In genomic region chr16:74862743-74863244, GRCh38 we compare ENCODE assay signal across 9 cellular contexts.
DNase-seq lines count a peak whose midpoint lies in the region; ATAC-seq, FAIRE-seq and TF ChIP-seq lines count a peak whose summit lies in the region.
"Had no signal": no experiment of that assay in that cellular context is flagged by ENCODE, and none has a peak within 500 bp of the region (broad histone marks: within the 10 kb centered on the region; RNA-seq: fewer than 3 reads in every experiment).

No MANE protein-coding gene starts in this region.

- H3K9me3 Mint-ChIP-seq in activated T-helper 1 cell treated with anti-CD3 and anti-CD28 coated beads, Interleukin-12 subunit alpha, Interleukin-12 subunit beta, Interleukin-2, Interleukin-4 antibody, amounts not matched to agents 30 ng/mL and 10 ng/mL and 1 ng/mL, durations not matched to agents 14 hours and 24 hours and 36 hours, result no peaks in the 10 kb centered on the region

- no peak overlapping the region for H2AFZ ChIP-seq in fibroblast of lung (ENCODE audit: low read length)

- 15 to 17% methylated on average over 10 of the region's 10 CpGs for WGBS in pancreas, 2 donors

- no peak overlapping the region for H3K9ac ChIP-seq in fibroblast of lung (ENCODE audit: insufficient read depth, low read length)
- H3K9ac ChIP-seq: BLaER1 had no signal

- no peak overlapping the region for H3K4me2 ChIP-seq in fibroblast of lung (ENCODE audit: extremely low read depth, insufficient read depth, low read length)
- H3K4me2 ChIP-seq: BLaER1 had no signal

- H3K4me3 ChIP-seq in fibroblast of lung (replicated peaks in 1 of 4; ENCODE audit: control extremely low read depth in 1 of 4, insufficient read depth in 1 of 4, low read depth in 3 of 4, low read length in 4 of 4) (no peak overlapping the region), pancreas (no peak overlapping the region)
- H3K4me3 ChIP-seq: BLaER1 had no signal

- in situ Hi-C loops in SK-MEL-5 (cut with HindIII; ENCODE audit: low pct_unique_long_range_greater_than_20kb, low sequenced_read_pairs), result no loop called here

- no peak overlapping the region for H3K4me3 Mint-ChIP-seq in activated T-helper 1 cell treated with anti-CD3 and anti-CD28 coated beads, Interleukin-12 subunit alpha, Interleukin-12 subunit beta, Interleukin-2, Interleukin-4 antibody, amounts not matched to agents 30 ng/mL and 10 ng/mL and 1 ng/mL, durations not matched to agents 14 hours and 24 hours and 36 hours

- no peaks in the 10 kb centered on the region for H3K79me2 ChIP-seq in fibroblast of lung (ENCODE audit: control insufficient read depth, insufficient read depth, low read length)

- DNase-seq in NCI-H524 (lab: John Stamatoyannopoulos, UW) (peak; percentile 5 to 66), NCI-H524 treated with DMSO at 0.1 percent for 48 hours (lab: John Stamatoyannopoulos, UW) (no peak), GM19239 (ENCODE audit: insufficient read length, low spot score) (peak; percentile 53), LoVo (ENCODE audit: low spot score) (peak; percentile 65), SK-MEL-5 (ENCODE audit: low read depth, low spot score) (peak; percentile 69), fibroblast of lung (ENCODE audit: low read depth in 2 of 2) (peak; percentile 25 to 59), pancreas (peak in 1 of 6 donors; percentile 24)
- no peak for DNase-seq in activated T-helper 1 cell treated with anti-CD3 and anti-CD28 coated beads, Interleukin-12 subunit alpha, Interleukin-12 subunit beta, Interleukin-2, Interleukin-4 antibody, amounts not matched to agents 30 ng/mL and 10 ng/mL and 1 ng/mL, durations not matched to agents 14 hours and 24 hours and 36 hours (ENCODE audit: low spot score)

- H3K4me1 Mint-ChIP-seq in activated T-helper 1 cell treated with anti-CD3 and anti-CD28 coated beads, Interleukin-12 subunit alpha, Interleukin-12 subunit beta, Interleukin-2, Interleukin-4 antibody, amounts not matched to agents 30 ng/mL and 10 ng/mL and 1 ng/mL, durations not matched to agents 14 hours and 24 hours and 36 hours (ENCODE audit: low read depth), result peaks cover 4% of the 10 kb centered on the region

- H3K4me1 ChIP-seq in fibroblast of lung (ENCODE audit: control insufficient read depth, extremely low read depth, insufficient read depth, low read length), result no peaks in the 10 kb centered on the region
- no peaks in the 10 kb centered on the region for H3K4me1 ChIP-seq in pancreas

- no peak overlapping the region for H3K27ac Mint-ChIP-seq in activated T-helper 1 cell treated with anti-CD3 and anti-CD28 coated beads, Interleukin-12 subunit alpha, Interleukin-12 subunit beta, Interleukin-2, Interleukin-4 antibody, amounts not matched to agents 30 ng/mL and 10 ng/mL and 1 ng/mL, durations not matched to agents 14 hours and 24 hours and 36 hours

- FAIRE-seq in GM19239 (lab: Jason Lieb, UNC) (peak; percentile 83), pancreas (lab: Jason Lieb, UNC) (no peak)

- no peaks in the 10 kb centered on the region for H3K9me3 ChIP-seq in fibroblast of lung (ENCODE audit: control insufficient read depth, insufficient read depth, low read depth, low read length)
- H3K9me3 ChIP-seq in pancreas, result no peaks in the 10 kb centered on the region
- H3K9me3 ChIP-seq: BLaER1 had no signal

- intact Hi-C loops in pancreas (cut with DNase I), result loop anchor here in 2 of 3 donors (5.0 to 10.0 kb wide), 3 partner anchors 148 to 252 kb away; partner anchors contain the start of gene LDHD (in 1 of the 2)
- intact Hi-C loops in activated T-helper 1 cell treated with anti-CD3 and anti-CD28 coated beads, Interleukin-12 subunit alpha, Interleukin-12 subunit beta, Interleukin-2, Interleukin-4 antibody, amounts not matched to agents 30 ng/mL and 10 ng/mL and 1 ng/mL, durations not matched to agents 14 hours and 24 hours and 36 hours (cut with micrococcal nuclease), result loop anchor here (1.0 kb wide), 2 partner anchors 49 to 153 kb away; no protein-coding TSS in a partner anchor

- no peaks in the 10 kb centered on the region for H3K36me3 Mint-ChIP-seq in activated T-helper 1 cell treated with anti-CD3 and anti-CD28 coated beads, Interleukin-12 subunit alpha, Interleukin-12 subunit beta, Interleukin-2, Interleukin-4 antibody, amounts not matched to agents 30 ng/mL and 10 ng/mL and 1 ng/mL, durations not matched to agents 14 hours and 24 hours and 36 hours (ENCODE audit: low read depth)

- peak; percentile 60 to 81 (median 76) for ATAC-seq in pancreas

- no peaks in the 10 kb centered on the region for H4K20me1 ChIP-seq in fibroblast of lung (ENCODE audit: control insufficient read depth, extremely low read depth, insufficient read depth, low read length)
- H4K20me1 ChIP-seq: BLaER1 had no signal

- TF ChIP-seq CTCF in fibroblast of lung (conservative IDR thresholded peaks at IDR 0.05 in 1 of 2, IDR thresholded peaks at IDR 0.05 in 1 of 2; ENCODE audit: low read depth in 1 of 2, low read length in 2 of 2) (peak; percentile 68 to 70), pancreas (IDR thresholded peaks at IDR 0.05) (peak; percentile 41 to 75 (median 72))

- H3K27ac ChIP-seq in fibroblast of lung (ENCODE audit: insufficient read depth, low read length) (no peak overlapping the region), pancreas (no peak overlapping the region)
- H3K27ac ChIP-seq: BLaER1 had no signal

- no peaks in the 10 kb centered on the region for H3K27me3 Mint-ChIP-seq in activated T-helper 1 cell treated with anti-CD3 and anti-CD28 coated beads, Interleukin-12 subunit alpha, Interleukin-12 subunit beta, Interleukin-2, Interleukin-4 antibody, amounts not matched to agents 30 ng/mL and 10 ng/mL and 1 ng/mL, durations not matched to agents 14 hours and 24 hours and 36 hours (ENCODE audit: insufficient read depth)

- H3K27me3 ChIP-seq in fibroblast of lung (ENCODE audit: control insufficient read depth, insufficient read depth, low read length) (peaks cover 2% of the 10 kb centered on the region), pancreas (no peaks in the 10 kb centered on the region)
- H3K27me3 ChIP-seq: BLaER1 had no signal

- H3K36me3 ChIP-seq in fibroblast of lung (ENCODE audit: control insufficient read depth, insufficient read depth, low read length), result no peaks in the 10 kb centered on the region
- no peaks in the 10 kb centered on the region for H3K36me3 ChIP-seq in pancreas
- H3K36me3 ChIP-seq: BLaER1 had no signal

Comparison
In these comparisons a context has a peak if more than half of its experiments do, and no peak if none do; other contexts are left out.
1. DNase-seq: peak in NCI-H524 (2 of 2), GM19239 (single experiment), LoVo (single experiment), SK-MEL-5 (single experiment) and fibroblast of lung (2 of 2); none in NCI-H524 treated with DMSO at 0.1 percent for 48 hours (single experiment) and activated T-helper 1 cell treated with anti-CD3 and anti-CD28 coated beads, Interleukin-12 subunit alpha, Interleukin-12 subunit beta, Interleukin-2, Interleukin-4 antibody, amounts not matched to agents 30 ng/mL and 10 ng/mL and 1 ng/mL, durations not matched to agents 14 hours and 24 hours and 36 hours (single experiment).